Comparison of ENCODE assay signal across 16 cellular contexts in the genomic region with DNA sequence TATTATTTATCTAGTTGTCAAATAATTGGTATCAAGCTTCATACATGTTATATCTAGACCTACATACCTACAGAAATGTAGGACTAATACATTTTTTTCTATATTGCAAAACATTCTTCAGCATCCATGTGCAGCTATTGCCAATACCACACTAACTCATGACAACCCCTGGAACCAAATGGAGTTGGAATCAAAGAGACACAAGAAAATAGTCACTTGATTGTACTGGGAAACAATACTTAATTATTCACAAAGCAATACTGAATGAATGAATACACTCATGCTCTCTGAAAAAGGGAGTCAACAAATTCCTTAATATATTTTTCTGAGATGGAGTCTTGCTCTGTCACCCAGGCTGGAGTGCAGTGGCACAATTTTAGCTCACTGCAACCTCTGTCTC. TPM values are rescaled to one million over a fixed set of nuclear protein-coding genes. Genes with fewer than 3 reads are reported as not detected.
DNase-seq lines count a peak whose midpoint lies in the region.
"Had no signal": no experiment of that assay in that cellular context is flagged by ENCODE, and none has a peak within 500 bp of the region (broad histone marks: within the 10 kb centered on the region; RNA-seq: fewer than 3 reads in every experiment).

No MANE protein-coding gene starts in this region.

- H2AFZ ChIP-seq in neuronal stem cell (ENCODE audit: low read length), result no peak overlapping the region
- H2AFZ ChIP-seq: GM23338 had no signal

- H3K27ac ChIP-seq in angular gyrus (ENCODE audit: low read depth, low read length) (peak overlapping the region; percentile 91), neuronal stem cell (replicated peaks; ENCODE audit: low read length) (no peak overlapping the region)
- H3K27ac ChIP-seq: A549 had no signal

- H3K23ac ChIP-seq in neuronal stem cell (ENCODE audit: low read depth, low read length, poor library complexity), result no peak overlapping the region

- no peak overlapping the region for H2BK12ac ChIP-seq in neuronal stem cell (ENCODE audit: low read length)

- no peak overlapping the region for H2BK5ac ChIP-seq in neuronal stem cell (ENCODE audit: low read length)

- no peak overlapping the region for H2AK5ac ChIP-seq in neuronal stem cell (ENCODE audit: low read depth, low read length)

- in situ Hi-C loops in HAP-1 (cut with MboI; ENCODE audit: low sequenced_read_pairs), result no loop called here

- H3K4me3 ChIP-seq in neuronal stem cell (ENCODE audit: low read length in 2 of 2) (no peak overlapping the region), HAP-1 (no peak overlapping the region)
- H3K4me3 ChIP-seq: A549, GM12878, GM23338 had no signal

- H3K14ac ChIP-seq in neuronal stem cell (ENCODE audit: low read length), result no peak overlapping the region

- H3K4me1 ChIP-seq in neuronal stem cell (ENCODE audit: control insufficient read depth in 2 of 2, insufficient read depth in 1 of 2, low read depth in 1 of 2, low read length in 2 of 2) (no peaks in the 10 kb centered on the region), HAP-1 (no peaks in the 10 kb centered on the region)
- H3K4me1 ChIP-seq: A549 had no signal

- no peak overlapping the region for H2BK15ac ChIP-seq in neuronal stem cell (ENCODE audit: low read length)

- H4K91ac ChIP-seq in neuronal stem cell (ENCODE audit: low read depth, low read length, poor library complexity), result no peak overlapping the region

- H3K9me3 ChIP-seq in neuronal stem cell (replicated peaks in 1 of 2; ENCODE audit: control insufficient read depth in 2 of 2, insufficient read depth in 1 of 2, low read depth in 1 of 2, low read length in 2 of 2), result peaks cover 3 to 9% of the 10 kb centered on the region in 2 donors
- H3K9me3 ChIP-seq in HAP-1, result peaks cover 6% of the 10 kb centered on the region

- no peak overlapping the region for H2BK120ac ChIP-seq in neuronal stem cell (ENCODE audit: low read depth, low read length)

- no peak overlapping the region for H3K4me2 ChIP-seq in neuronal stem cell (ENCODE audit: insufficient read depth, low read length, poor library complexity, severe bottlenecking)
- H3K4me2 ChIP-seq: A549, GM23338 had no signal

- H3K27me3 ChIP-seq in neuronal stem cell (ENCODE audit: control insufficient read depth in 3 of 3, insufficient read depth in 3 of 3, low read depth in 1 of 3, low read length in 3 of 3) (peaks cover 0 to 44% (median 0%) of the 10 kb centered on the region in 3 experiments), HAP-1 (ENCODE audit: low read depth) (peaks cover 10% of the 10 kb centered on the region; the same call in 1 of the 2 replicates)

- H3K79me1 ChIP-seq in neuronal stem cell (ENCODE audit: low read depth, low read length), result no peaks in the 10 kb centered on the region

- H3K9ac ChIP-seq in neuronal stem cell (ENCODE audit: low read depth, low read length, poor library complexity), result no peak overlapping the region

- peak; percentile 94 for DNase-seq in foreskin melanocyte
- peak; percentile 73 for DNase-seq in medulla oblongata (ENCODE audit: extremely low spot score)
- DNase-seq in superior temporal gyrus (ENCODE audit: extremely low spot score), result peak; percentile 85
- no peak for DNase-seq in MV-4-11 (lab: John Stamatoyannopoulos, UW)
- no peak for DNase-seq in NCI-H1092 treated with DMSO at 0.1 percent for 48 hours (lab: John Stamatoyannopoulos, UW)
- no peak for DNase-seq in neuronal stem cell (ENCODE audit: low spot score)
- no peak for DNase-seq in HAP-1 (ENCODE audit: low spot score in 2 of 2)
- DNase-seq: CD8-positive, alpha-beta T cell; COR-L47; DMS53; H7; IMR-90 had no signal

- no peak overlapping the region for H3K4ac ChIP-seq in neuronal stem cell (ENCODE audit: low read length)

- no peak overlapping the region for H4K8ac ChIP-seq in neuronal stem cell (ENCODE audit: low read depth, low read length)

- no peak overlapping the region for H3K18ac ChIP-seq in neuronal stem cell (ENCODE audit: low read length)

- H3K36me3 ChIP-seq in neuronal stem cell (replicated peaks in 1 of 2; ENCODE audit: control insufficient read depth in 2 of 2, insufficient read depth in 2 of 2, low read length in 2 of 2), result no peaks in the 10 kb centered on the region
- no peaks in the 10 kb centered on the region for H3K36me3 ChIP-seq in HAP-1 (replicated peaks)

RNA-seq across cellular contexts. Expression of a gene that starts 10.4 kb away (rescaled TPM):
- polyA plus RNA-seq in neuronal stem cell (2013, experiment 1 of 2), result 2.2 TPM
- polyA plus RNA-seq in neuronal stem cell (2013, experiment 2 of 2), result 1.7 TPM

RNA-seq across cellular contexts. Expression of a gene that starts 12.1 kb away (rescaled TPM):
- 22.2 TPM for polyA plus RNA-seq in neuronal stem cell (2013, experiment 1 of 2)
- 20.9 TPM for polyA plus RNA-seq in neuronal stem cell (2013, experiment 2 of 2)

RNA-seq across cellular contexts. Expression of a gene that starts 26.4 kb away (rescaled TPM):
- polyA plus RNA-seq in neuronal stem cell (2013, experiment 1 of 2), result 6.1 TPM
- polyA plus RNA-seq in neuronal stem cell (2013, experiment 2 of 2), result 5.6 TPM

Comparison
In these comparisons a context has a peak if more than half of its experiments do, and no peak if none do; other contexts are left out.
1. DNase-seq: peak in foreskin melanocyte (single experiment), medulla oblongata (single experiment) and superior temporal gyrus (single experiment); none in MV-4-11 (single experiment), NCI-H1092 treated with DMSO at 0.1 percent for 48 hours (single experiment), neuronal stem cell (single experiment) and HAP-1 (0 of 2).